In the genomic region with DNA sequence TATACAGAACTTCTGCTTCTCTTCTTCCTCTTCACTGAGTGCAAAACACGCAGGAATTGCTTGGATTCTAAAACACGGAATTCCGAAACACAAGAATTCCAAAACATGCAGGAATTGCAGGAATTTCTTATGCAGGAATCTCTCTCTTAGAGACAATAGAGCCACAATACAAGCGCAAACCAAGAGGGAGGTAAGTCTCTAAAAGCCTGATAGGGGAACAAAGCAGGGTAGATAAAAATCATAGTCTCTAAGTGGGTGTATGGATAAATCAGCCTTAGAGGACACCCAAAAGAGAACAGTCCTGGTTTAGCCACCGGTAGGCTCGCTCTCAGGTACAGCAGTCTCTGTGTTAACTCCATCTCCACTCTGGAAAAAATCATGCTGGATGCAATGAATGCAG, we compare ENCODE assay signal across 3 cellular contexts.
TF ChIP-seq lines count a peak whose summit lies in the region.

No MANE protein-coding gene starts in this region.

TF ChIP-seq in GM23338, 12 proteins besides CTCF, POLR2A, EP300 and RAD21 (continued from another document and continues in another):
- TF ChIP-seq POLR2AphosphoS5 (IDR thresholded peaks at IDR 0.05; ENCODE audit: low read depth), result peak; percentile 64
- no peak for TF ChIP-seq JUNB (IDR thresholded peaks at IDR 0.05; ENCODE audit: unreplicated experiment)
- peak; percentile 72 for TF ChIP-seq NANOG (IDR thresholded peaks at IDR 0.05; ENCODE audit: borderline replicate concordance)
- TF ChIP-seq, protein P1, sequence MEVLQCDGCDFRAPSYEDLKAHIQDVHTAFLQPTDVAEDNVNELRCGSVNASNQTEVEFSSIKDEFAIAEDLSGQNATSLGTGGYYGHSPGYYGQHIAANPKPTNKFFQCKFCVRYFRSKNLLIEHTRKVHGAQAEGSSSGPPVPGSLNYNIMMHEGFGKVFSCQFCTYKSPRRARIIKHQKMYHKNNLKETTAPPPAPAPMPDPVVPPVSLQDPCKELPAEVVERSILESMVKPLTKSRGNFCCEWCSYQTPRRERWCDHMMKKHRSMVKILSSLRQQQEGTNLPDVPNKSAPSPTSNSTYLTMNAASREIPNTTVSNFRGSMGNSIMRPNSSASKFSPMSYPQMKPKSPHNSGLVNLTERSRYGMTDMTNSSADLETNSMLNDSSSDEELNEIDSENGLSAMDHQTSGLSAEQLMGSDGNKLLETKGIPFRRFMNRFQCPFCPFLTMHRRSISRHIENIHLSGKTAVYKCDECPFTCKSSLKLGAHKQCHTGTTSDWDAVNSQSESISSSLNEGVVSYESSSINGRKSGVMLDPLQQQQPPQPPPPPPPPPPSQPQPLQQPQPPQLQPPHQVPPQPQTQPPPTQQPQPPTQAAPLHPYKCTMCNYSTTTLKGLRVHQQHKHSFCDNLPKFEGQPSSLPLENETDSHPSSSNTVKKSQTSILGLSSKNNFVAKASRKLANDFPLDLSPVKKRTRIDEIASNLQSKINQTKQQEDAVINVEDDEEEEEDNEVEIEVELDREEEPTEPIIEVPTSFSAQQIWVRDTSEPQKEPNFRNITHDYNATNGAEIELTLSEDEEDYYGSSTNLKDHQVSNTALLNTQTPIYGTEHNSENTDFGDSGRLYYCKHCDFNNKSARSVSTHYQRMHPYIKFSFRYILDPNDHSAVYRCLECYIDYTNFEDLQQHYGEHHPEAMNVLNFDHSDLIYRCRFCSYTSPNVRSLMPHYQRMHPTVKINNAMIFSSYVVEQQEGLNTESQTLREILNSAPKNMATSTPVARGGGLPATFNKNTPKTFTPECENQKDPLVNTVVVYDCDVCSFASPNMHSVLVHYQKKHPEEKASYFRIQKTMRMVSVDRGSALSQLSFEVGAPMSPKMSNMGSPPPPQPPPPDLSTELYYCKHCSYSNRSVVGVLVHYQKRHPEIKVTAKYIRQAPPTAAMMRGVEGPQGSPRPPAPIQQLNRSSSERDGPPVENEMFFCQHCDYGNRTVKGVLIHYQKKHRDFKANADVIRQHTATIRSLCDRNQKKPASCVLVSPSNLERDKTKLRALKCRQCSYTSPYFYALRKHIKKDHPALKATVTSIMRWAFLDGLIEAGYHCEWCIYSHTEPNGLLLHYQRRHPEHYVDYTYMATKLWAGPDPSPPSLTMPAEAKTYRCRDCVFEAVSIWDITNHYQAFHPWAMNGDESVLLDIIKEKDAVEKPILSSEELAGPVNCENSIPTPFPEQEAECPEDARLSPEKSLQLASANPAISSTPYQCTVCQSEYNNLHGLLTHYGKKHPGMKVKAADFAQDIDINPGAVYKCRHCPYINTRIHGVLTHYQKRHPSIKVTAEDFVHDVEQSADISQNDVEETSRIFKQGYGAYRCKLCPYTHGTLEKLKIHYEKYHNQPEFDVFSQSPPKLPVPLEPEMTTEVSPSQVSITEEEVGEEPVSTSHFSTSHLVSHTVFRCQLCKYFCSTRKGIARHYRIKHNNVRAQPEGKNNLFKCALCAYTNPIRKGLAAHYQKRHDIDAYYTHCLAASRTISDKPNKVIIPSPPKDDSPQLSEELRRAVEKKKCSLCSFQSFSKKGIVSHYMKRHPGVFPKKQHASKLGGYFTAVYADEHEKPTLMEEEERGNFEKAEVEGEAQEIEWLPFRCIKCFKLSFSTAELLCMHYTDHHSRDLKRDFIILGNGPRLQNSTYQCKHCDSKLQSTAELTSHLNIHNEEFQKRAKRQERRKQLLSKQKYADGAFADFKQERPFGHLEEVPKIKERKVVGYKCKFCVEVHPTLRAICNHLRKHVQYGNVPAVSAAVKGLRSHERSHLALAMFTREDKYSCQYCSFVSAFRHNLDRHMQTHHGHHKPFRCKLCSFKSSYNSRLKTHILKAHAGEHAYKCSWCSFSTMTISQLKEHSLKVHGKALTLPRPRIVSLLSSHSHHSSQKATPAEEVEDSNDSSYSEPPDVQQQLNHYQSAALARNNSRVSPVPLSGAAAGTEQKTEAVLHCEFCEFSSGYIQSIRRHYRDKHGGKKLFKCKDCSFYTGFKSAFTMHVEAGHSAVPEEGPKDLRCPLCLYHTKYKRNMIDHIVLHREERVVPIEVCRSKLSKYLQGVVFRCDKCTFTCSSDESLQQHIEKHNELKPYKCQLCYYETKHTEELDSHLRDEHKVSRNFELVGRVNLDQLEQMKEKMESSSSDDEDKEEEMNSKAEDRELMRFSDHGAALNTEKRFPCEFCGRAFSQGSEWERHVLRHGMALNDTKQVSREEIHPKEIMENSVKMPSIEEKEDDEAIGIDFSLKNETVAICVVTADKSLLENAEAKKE (CRISPR knock-in tag; IDR thresholded peaks at IDR 0.05), result peak; percentile 48; the same call in 1 of the 2 replicates

TF ChIP-seq in WTC11, 78 proteins besides CTCF, POLR2A, EP300 and RAD21 (continued from another document):
- TF ChIP-seq, protein P2, sequence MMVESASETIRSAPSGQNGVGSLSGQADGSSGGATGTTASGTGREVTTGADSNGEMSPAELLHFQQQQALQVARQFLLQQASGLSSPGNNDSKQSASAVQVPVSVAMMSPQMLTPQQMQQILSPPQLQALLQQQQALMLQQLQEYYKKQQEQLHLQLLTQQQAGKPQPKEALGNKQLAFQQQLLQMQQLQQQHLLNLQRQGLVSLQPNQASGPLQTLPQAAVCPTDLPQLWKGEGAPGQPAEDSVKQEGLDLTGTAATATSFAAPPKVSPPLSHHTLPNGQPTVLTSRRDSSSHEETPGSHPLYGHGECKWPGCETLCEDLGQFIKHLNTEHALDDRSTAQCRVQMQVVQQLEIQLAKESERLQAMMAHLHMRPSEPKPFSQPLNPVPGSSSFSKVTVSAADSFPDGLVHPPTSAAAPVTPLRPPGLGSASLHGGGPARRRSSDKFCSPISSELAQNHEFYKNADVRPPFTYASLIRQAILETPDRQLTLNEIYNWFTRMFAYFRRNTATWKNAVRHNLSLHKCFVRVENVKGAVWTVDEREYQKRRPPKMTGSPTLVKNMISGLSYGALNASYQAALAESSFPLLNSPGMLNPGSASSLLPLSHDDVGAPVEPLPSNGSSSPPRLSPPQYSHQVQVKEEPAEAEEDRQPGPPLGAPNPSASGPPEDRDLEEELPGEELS (CRISPR knock-in tag; IDR thresholded peaks at IDR 0.05), result 0 out of 2 replicates have a peak, but pooled peaks have one; percentile 15
- no peak for TF ChIP-seq ESRRA (CRISPR knock-in tag; IDR thresholded peaks at IDR 0.05; ENCODE audit: borderline replicate concordance)
- TF ChIP-seq, protein P3, sequence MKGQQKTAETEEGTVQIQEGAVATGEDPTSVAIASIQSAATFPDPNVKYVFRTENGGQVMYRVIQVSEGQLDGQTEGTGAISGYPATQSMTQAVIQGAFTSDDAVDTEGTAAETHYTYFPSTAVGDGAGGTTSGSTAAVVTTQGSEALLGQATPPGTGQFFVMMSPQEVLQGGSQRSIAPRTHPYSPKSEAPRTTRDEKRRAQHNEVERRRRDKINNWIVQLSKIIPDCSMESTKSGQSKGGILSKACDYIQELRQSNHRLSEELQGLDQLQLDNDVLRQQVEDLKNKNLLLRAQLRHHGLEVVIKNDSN (CRISPR knock-in tag; IDR thresholded peaks at IDR 0.05), result no peak
- no peak for TF ChIP-seq EMX1 (CRISPR knock-in tag; IDR thresholded peaks at IDR 0.05)
- TF ChIP-seq GRHL2 (CRISPR knock-in tag; IDR thresholded peaks at IDR 0.05; ENCODE audit: insufficient replicate concordance, severe bottlenecking), result no peak
- TF ChIP-seq ZNF121 (CRISPR knock-in tag; IDR thresholded peaks at IDR 0.05), result no peak
- TF ChIP-seq, protein P4, sequence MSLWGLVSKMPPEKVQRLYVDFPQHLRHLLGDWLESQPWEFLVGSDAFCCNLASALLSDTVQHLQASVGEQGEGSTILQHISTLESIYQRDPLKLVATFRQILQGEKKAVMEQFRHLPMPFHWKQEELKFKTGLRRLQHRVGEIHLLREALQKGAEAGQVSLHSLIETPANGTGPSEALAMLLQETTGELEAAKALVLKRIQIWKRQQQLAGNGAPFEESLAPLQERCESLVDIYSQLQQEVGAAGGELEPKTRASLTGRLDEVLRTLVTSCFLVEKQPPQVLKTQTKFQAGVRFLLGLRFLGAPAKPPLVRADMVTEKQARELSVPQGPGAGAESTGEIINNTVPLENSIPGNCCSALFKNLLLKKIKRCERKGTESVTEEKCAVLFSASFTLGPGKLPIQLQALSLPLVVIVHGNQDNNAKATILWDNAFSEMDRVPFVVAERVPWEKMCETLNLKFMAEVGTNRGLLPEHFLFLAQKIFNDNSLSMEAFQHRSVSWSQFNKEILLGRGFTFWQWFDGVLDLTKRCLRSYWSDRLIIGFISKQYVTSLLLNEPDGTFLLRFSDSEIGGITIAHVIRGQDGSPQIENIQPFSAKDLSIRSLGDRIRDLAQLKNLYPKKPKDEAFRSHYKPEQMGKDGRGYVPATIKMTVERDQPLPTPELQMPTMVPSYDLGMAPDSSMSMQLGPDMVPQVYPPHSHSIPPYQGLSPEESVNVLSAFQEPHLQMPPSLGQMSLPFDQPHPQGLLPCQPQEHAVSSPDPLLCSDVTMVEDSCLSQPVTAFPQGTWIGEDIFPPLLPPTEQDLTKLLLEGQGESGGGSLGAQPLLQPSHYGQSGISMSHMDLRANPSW (CRISPR knock-in tag; conservative IDR thresholded peaks at IDR 0.05; ENCODE audit: low read depth), result no peak
- TF ChIP-seq TEAD1 (CRISPR knock-in tag; IDR thresholded peaks at IDR 0.05), result peak; percentile 92; the same call in 1 of the 2 replicates
- TF ChIP-seq PRRX2 (CRISPR knock-in tag; IDR thresholded peaks at IDR 0.05), result no peak
- no peak for TF ChIP-seq JUN (CRISPR knock-in tag; IDR thresholded peaks at IDR 0.05)
- TF ChIP-seq HMGA2 (CRISPR knock-in tag; IDR thresholded peaks at IDR 0.05), result no peak
- TF ChIP-seq E2F5 (CRISPR knock-in tag; IDR thresholded peaks at IDR 0.05), result no peak

TF ChIP-seq in neural cell, 6 proteins besides CTCF, POLR2A, EP300 and RAD21 (continued from another document):
- TF ChIP-seq, protein P5, sequence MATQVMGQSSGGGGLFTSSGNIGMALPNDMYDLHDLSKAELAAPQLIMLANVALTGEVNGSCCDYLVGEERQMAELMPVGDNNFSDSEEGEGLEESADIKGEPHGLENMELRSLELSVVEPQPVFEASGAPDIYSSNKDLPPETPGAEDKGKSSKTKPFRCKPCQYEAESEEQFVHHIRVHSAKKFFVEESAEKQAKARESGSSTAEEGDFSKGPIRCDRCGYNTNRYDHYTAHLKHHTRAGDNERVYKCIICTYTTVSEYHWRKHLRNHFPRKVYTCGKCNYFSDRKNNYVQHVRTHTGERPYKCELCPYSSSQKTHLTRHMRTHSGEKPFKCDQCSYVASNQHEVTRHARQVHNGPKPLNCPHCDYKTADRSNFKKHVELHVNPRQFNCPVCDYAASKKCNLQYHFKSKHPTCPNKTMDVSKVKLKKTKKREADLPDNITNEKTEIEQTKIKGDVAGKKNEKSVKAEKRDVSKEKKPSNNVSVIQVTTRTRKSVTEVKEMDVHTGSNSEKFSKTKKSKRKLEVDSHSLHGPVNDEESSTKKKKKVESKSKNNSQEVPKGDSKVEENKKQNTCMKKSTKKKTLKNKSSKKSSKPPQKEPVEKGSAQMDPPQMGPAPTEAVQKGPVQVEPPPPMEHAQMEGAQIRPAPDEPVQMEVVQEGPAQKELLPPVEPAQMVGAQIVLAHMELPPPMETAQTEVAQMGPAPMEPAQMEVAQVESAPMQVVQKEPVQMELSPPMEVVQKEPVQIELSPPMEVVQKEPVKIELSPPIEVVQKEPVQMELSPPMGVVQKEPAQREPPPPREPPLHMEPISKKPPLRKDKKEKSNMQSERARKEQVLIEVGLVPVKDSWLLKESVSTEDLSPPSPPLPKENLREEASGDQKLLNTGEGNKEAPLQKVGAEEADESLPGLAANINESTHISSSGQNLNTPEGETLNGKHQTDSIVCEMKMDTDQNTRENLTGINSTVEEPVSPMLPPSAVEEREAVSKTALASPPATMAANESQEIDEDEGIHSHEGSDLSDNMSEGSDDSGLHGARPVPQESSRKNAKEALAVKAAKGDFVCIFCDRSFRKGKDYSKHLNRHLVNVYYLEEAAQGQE (IDR thresholded peaks at IDR 0.05; ENCODE audit: borderline replicate concordance), result peak; percentile 82
- no peak for TF ChIP-seq MXI1 (conservative IDR thresholded peaks at IDR 0.05; ENCODE audit: poor library complexity, severe bottlenecking)
- TF ChIP-seq SMC3 (conservative IDR thresholded peaks at IDR 0.05; ENCODE audit: poor library complexity), result no peak
- no peak for TF ChIP-seq TAF1 (IDR thresholded peaks at IDR 0.05; ENCODE audit: low read depth)
- TF ChIP-seq POLR2AphosphoS5 (IDR thresholded peaks at IDR 0.05), result no peak
